In the genomic region with DNA sequence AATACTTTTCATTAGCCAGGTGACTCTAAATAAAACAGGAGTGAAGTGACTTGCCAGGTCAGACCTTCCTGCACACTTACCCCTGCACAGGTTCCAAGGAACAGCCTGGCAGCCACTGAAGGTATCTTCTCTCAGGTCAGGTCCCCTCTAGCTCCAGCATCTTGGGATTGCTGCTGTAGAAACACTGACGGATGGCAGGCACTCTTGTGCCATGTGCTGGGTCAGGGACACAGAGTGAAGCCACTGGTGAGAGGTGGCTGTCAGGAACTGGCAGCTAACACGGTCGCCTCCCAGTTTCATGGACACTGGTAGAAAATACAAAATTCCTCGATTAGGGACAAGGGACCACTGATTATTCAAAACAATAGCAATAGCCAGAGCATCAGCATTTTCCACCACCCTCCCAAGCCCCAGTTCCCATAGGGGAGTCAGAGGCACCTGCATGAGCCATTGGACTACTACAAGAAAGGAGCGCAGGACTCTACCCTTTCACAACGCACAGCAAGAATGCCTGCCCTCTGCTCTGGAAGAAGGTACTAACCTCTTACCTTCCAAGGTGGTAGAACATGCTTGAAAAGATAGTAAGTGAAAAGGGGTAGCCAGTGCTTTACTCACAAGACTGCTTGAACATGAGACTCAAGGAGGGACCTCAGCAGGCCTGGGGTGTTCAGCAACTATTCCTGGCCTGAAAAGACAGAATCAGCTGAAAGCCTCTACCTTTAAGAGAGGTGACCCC, we compare ENCODE assay signal across 13 cellular contexts. TPM values are rescaled to one million over a fixed set of nuclear protein-coding genes. Genes with fewer than 3 reads are reported as not detected.
A peak's percentile ranks its signal among the peaks of the same experiment; 100 is the strongest.
DNase-seq lines count a peak whose midpoint lies in the region; ATAC-seq, FAIRE-seq and TF ChIP-seq lines count a peak whose summit lies in the region.
"Had no signal": no experiment of that assay in that cellular context is flagged by ENCODE, and none has a peak within 500 bp of the region (broad histone marks: within the 10 kb centered on the region; RNA-seq: fewer than 3 reads in every experiment).

No MANE protein-coding gene starts in this region.

- WGBS in H9 (ENCODE audit: extremely low coverage, insufficient read length, low lambda C conversion rate) = no CpG with 5 or more reads among the region's 6 CpGs

- no peak overlapping the region for H2AFZ ChIP-seq in H9 (ENCODE audit: low read length)
- H2AFZ ChIP-seq in keratinocyte (ENCODE audit: control insufficient read depth, low read length) = no peak overlapping the region

- H3K36me3 ChIP-seq in A673 (ENCODE audit: insufficient read depth, low read length, poor library complexity, severe bottlenecking) = peaks cover 38% of the 10 kb centered on the region
- H3K36me3 ChIP-seq in keratinocyte (ENCODE audit: control insufficient read depth in 2 of 2, extremely low read depth in 1 of 2, insufficient read depth in 2 of 2, low read length in 2 of 2) = peaks cover 21 to 38% of the 10 kb centered on the region in 2 experiments
- H3K36me3 ChIP-seq: ovary had no signal

- POLR2A ChIA-PET in A673 (lab: Charles Lee; ENCODE audit: low non-redundant PET) = interaction anchor here (1.2 kb wide), 1 partner anchor 11 kb away, joined by 7 read pairs; no protein-coding TSS in a partner anchor

- peaks cover 38 to 71% (median 40%) of the 10 kb centered on the region in 3 experiments for H3K36me3 Mint-ChIP-seq in H9 (ENCODE audit: insufficient read depth in 1 of 3, low read depth in 3 of 3)
- H3K36me3 Mint-ChIP-seq in activated CD8-positive, alpha-beta memory T cell treated with anti-CD3 and anti-CD28 coated beads, Interleukin-2, amount 10 ng/mL, durations not matched to agents 7 days and 5 days = peaks cover 46% of the 10 kb centered on the region

- H3K4me3 ChIP-seq in A673 (ENCODE audit: low read depth, low read length, poor library complexity, severe bottlenecking) (peak overlapping the region; percentile 74), keratinocyte (ENCODE audit: control insufficient read depth in 2 of 3, extremely low read depth in 1 of 3, insufficient read depth in 2 of 3, low read depth in 1 of 3, low read length in 3 of 3) (peak overlapping the region in 2 of 3 experiments; percentile 77 to 100)
- H3K4me3 ChIP-seq: ovary had no signal

- no peak overlapping the region for H3K56ac ChIP-seq in H9 (ENCODE audit: insufficient read length, low read depth, low read length)

- no peak overlapping the region for H4K5ac ChIP-seq in H9 (ENCODE audit: insufficient read length, low read depth, low read length)

- no peak for DNase-seq in A673 (ENCODE audit: low spot score)
- DNase-seq in H9 = no peak
- DNase-seq in activated CD8-positive, alpha-beta memory T cell treated with anti-CD3 and anti-CD28 coated beads, Interleukin-2, amount 10 ng/mL, durations not matched to agents 7 days and 5 days = peak; percentile 38
- DNase-seq in keratinocyte (ENCODE audit: low read depth, low spot score) = no peak
- no peak for DNase-seq in NK-92 treated with Interleukin-12 subunit alpha and Interleukin-12 subunit beta, amount 100 ng/mL, for 24 hours (lab: John Stamatoyannopoulos, UW)
- DNase-seq in GDM1 (lab: John Stamatoyannopoulos, UW) = no peak
- DNase-seq: activated CD4-positive, alpha-beta T cell treated with anti-CD3 and anti-CD28 coated beads, Interleukin-2, amount 50 U/mL, for 1 hour; COR-L47; cortex of kidney; NCI-H82; ovary had no signal

- no peak overlapping the region for H3K18ac ChIP-seq in H9 (ENCODE audit: insufficient read length, low read depth, low read length)

- CTCF ChIA-PET in A673 (lab: Charles Lee) = no interaction called here
- CTCF ChIA-PET in activated CD8-positive, alpha-beta memory T cell treated with anti-CD3 and anti-CD28 coated beads, Interleukin-2, amount 10 ng/mL, durations not matched to agents 7 days and 5 days (lab: Charles Lee) = interaction anchor here (0.9 to 5.0 kb wide), 5 partner anchors 11 to 152 kb away, joined by 3 to 27 read pairs (median 3); a partner anchor contains a TSS

- H3K27ac ChIP-seq in A673 (ENCODE audit: low read depth, low read length, poor library complexity, severe bottlenecking) (peak overlapping the region; percentile 96), H9 (ENCODE audit: insufficient read length, low read depth, low read length) (no peak overlapping the region), keratinocyte (ENCODE audit: control insufficient read depth, insufficient read depth, low read length) (no peak overlapping the region)
- H3K27ac ChIP-seq: ovary had no signal

- no peak overlapping the region for H4K8ac ChIP-seq in H9 (replicated peaks; ENCODE audit: insufficient read length, low read depth, low read length)

- H3K9ac ChIP-seq in H9 (ENCODE audit: extremely low read depth, insufficient read length, low read length) = peak overlapping the region; percentile 24
- H3K9ac ChIP-seq in keratinocyte (ENCODE audit: control insufficient read depth, extremely low read depth, insufficient read depth, low read length) = peak overlapping the region; percentile 100

- H3K23ac ChIP-seq in H9 (ENCODE audit: insufficient read length, low read depth, low read length) = no peak overlapping the region

- peak overlapping the region; percentile 92 for H3K4me2 ChIP-seq in H9 (ENCODE audit: insufficient read depth, insufficient read length, low read length)
- peak overlapping the region; percentile 99 for H3K4me2 ChIP-seq in keratinocyte (ENCODE audit: control insufficient read depth, extremely low read depth, insufficient read depth, low read depth, low read length)

- no peaks in the 10 kb centered on the region; a peak in 1 of 5 replicates for H3K9me3 Mint-ChIP-seq in H9
- H3K9me3 Mint-ChIP-seq in activated CD8-positive, alpha-beta memory T cell treated with anti-CD3 and anti-CD28 coated beads, Interleukin-2, amount 10 ng/mL, durations not matched to agents 7 days and 5 days (ENCODE audit: low read depth) = no peaks in the 10 kb centered on the region

- peak overlapping the region in 2 of 3 experiments; percentile 68 to 99; a peak in 4 of 7 replicates for H3K27ac Mint-ChIP-seq in H9
- H3K27ac Mint-ChIP-seq in activated CD8-positive, alpha-beta memory T cell treated with anti-CD3 and anti-CD28 coated beads, Interleukin-2, amount 10 ng/mL, durations not matched to agents 7 days and 5 days = peak overlapping the region; percentile 95

- H3K4me3 Mint-ChIP-seq in H9 = peak overlapping the region; percentile 96 to 99
- peak overlapping the region; percentile 98 for H3K4me3 Mint-ChIP-seq in activated CD8-positive, alpha-beta memory T cell treated with anti-CD3 and anti-CD28 coated beads, Interleukin-2, amount 10 ng/mL, durations not matched to agents 7 days and 5 days

- TF ChIP-seq CTCF in A673 (conservative IDR thresholded peaks at IDR 0.05; ENCODE audit: low read depth, low read length) (no peak), H9 (conservative IDR thresholded peaks at IDR 0.05) (no peak), keratinocyte (optimal IDR thresholded peaks at IDR 0.05 in 1 of 3, IDR thresholded peaks at IDR 0.05 in 1 of 3, conservative IDR thresholded peaks at IDR 0.05 in 1 of 3; ENCODE audit: extremely low read depth in 1 of 3, insufficient read depth in 2 of 3, low read length in 3 of 3) (no peak)

- dilution Hi-C loops in keratinocyte (cut with MboI; ENCODE audit: extremely low pct_ligation_motif_present, low sequenced_read_pairs) = no loop called here

- H2AK5ac ChIP-seq in H9 (ENCODE audit: insufficient read length, low read length) = no peak overlapping the region

- no peak overlapping the region for H2BK120ac ChIP-seq in H9 (ENCODE audit: low read depth, low read length, poor library complexity, severe bottlenecking)

- H4K91ac ChIP-seq in H9 (ENCODE audit: insufficient read length, low read depth, low read length) = no peak overlapping the region

- peaks cover 13% of the 10 kb centered on the region; the same call in 1 of the 2 replicates for H3K79me2 ChIP-seq in H9 (ENCODE audit: insufficient read depth, low read length)
- H3K79me2 ChIP-seq in keratinocyte (ENCODE audit: control insufficient read depth, insufficient read depth, low read length) = peaks cover 39% of the 10 kb centered on the region

- H3K9me3 ChIP-seq in A673 (ENCODE audit: low read depth, low read length, poor library complexity, severe bottlenecking) (no peaks in the 10 kb centered on the region), H9 (ENCODE audit: control insufficient read depth, low read depth, low read length) (no peaks in the 10 kb centered on the region), keratinocyte (ENCODE audit: control insufficient read depth, low read depth, low read length) (no peaks in the 10 kb centered on the region)
- H3K9me3 ChIP-seq: ovary had no signal

- no peak for ATAC-seq in activated CD8-positive, alpha-beta memory T cell treated with anti-CD3 and anti-CD28 coated beads, Interleukin-2, amount 10 ng/mL, durations not matched to agents 7 days and 5 days
- no peak for ATAC-seq in HG02973 (IDR thresholded peaks at IDR 0.05; ENCODE audit: unreplicated experiment)
- ATAC-seq in HG03097 (IDR thresholded peaks at IDR 0.05; ENCODE audit: low FRiP score, unreplicated experiment) = no peak

- peaks cover 27 to 33% of the 10 kb centered on the region in 2 experiments for H3K4me1 Mint-ChIP-seq in H9
- peaks cover 79% of the 10 kb centered on the region for H3K4me1 Mint-ChIP-seq in activated CD8-positive, alpha-beta memory T cell treated with anti-CD3 and anti-CD28 coated beads, Interleukin-2, amount 10 ng/mL, durations not matched to agents 7 days and 5 days

- no peak for FAIRE-seq in keratinocyte (lab: Jason Lieb, UNC)

- H4K20me1 ChIP-seq in H9 (ENCODE audit: control insufficient read depth, insufficient read depth, insufficient read length) = no peaks in the 10 kb centered on the region
- peaks cover 20% of the 10 kb centered on the region for H4K20me1 ChIP-seq in keratinocyte (ENCODE audit: control insufficient read depth, extremely low read depth, insufficient read depth, low read length)

- no peak overlapping the region for H2BK15ac ChIP-seq in H9 (ENCODE audit: low read depth, low read length)

- no peak overlapping the region for H3K4ac ChIP-seq in H9 (ENCODE audit: low read depth, low read length)

- intact Hi-C loops in A673 (cut with micrococcal nuclease; ENCODE audit: unreplicated experiment) = loop anchor here (5.0 to 10.0 kb wide), 3 partner anchors 97 to 153 kb away; a partner anchor contains a TSS

- H3K9me1 ChIP-seq in keratinocyte (ENCODE audit: control insufficient read depth, extremely low read depth, insufficient read depth, low read length) = no peaks in the 10 kb centered on the region

- H3K4me1 ChIP-seq in A673 (ENCODE audit: insufficient read depth, low read length, poor library complexity, severe bottlenecking) = peaks cover 32% of the 10 kb centered on the region
- no peaks in the 10 kb centered on the region for H3K4me1 ChIP-seq in H9 (ENCODE audit: insufficient read depth, low read length)
- H3K4me1 ChIP-seq in keratinocyte (ENCODE audit: control insufficient read depth, extremely low read depth, insufficient read depth, low read length) = peaks cover 42% of the 10 kb centered on the region

- H3K79me1 ChIP-seq in H9 (ENCODE audit: insufficient read depth, low read depth, low read length, poor library complexity, severe bottlenecking) = peaks cover 4% of the 10 kb centered on the region

- no peak overlapping the region for H2BK5ac ChIP-seq in H9 (ENCODE audit: insufficient read length, low read length)

- no peak overlapping the region for H2BK12ac ChIP-seq in H9 (ENCODE audit: insufficient read length, low read depth, low read length)

- H2BK20ac ChIP-seq in H9 (ENCODE audit: low read depth, low read length, poor library complexity, severe bottlenecking) = no peak overlapping the region

- no peaks in the 10 kb centered on the region; the same call in 1 of the 2 replicates for H3K27me3 Mint-ChIP-seq in H9 (ENCODE audit: low read depth)
- no peaks in the 10 kb centered on the region for H3K27me3 Mint-ChIP-seq in activated CD8-positive, alpha-beta memory T cell treated with anti-CD3 and anti-CD28 coated beads, Interleukin-2, amount 10 ng/mL, durations not matched to agents 7 days and 5 days

- no peak overlapping the region for H3T11ph ChIP-seq in H9 (ENCODE audit: low read length)

- BruUV-seq in A673 (replicated peaks; lab: Mats Ljungman, UMichigan) = no TSS peak

- no peaks in the 10 kb centered on the region for H3K27me3 ChIP-seq in A673 (replicated peaks; ENCODE audit: insufficient read depth, low read depth, low read length, poor library complexity)
- H3K27me3 ChIP-seq in H9 (ENCODE audit: insufficient read depth, low read length) = no peaks in the 10 kb centered on the region
- no peaks in the 10 kb centered on the region for H3K27me3 ChIP-seq in keratinocyte (ENCODE audit: control insufficient read depth, extremely low read depth, insufficient read depth, low read length)
- H3K27me3 ChIP-seq: ovary had no signal

- H3K14ac ChIP-seq in H9 (ENCODE audit: insufficient read depth, low read length) = no peak overlapping the region

- peaks cover 3% of the 10 kb centered on the region for H3K23me2 ChIP-seq in H9 (ENCODE audit: insufficient read length, low read depth, low read length, poor library complexity, severe bottlenecking)

RNA-seq across cellular contexts. Expression of a gene that starts 5.1 kb away (rescaled TPM):
- total RNA-seq in A673 (2021) (0.17 and 0.20 TPM in 2 replicates), H9 (2021) (0.55 and 0.57 TPM in 2 replicates)
- 100 to 1,000 TPM; 502 to 567 TPM for total RNA-seq in activated CD8-positive, alpha-beta memory T cell treated with anti-CD3 and anti-CD28 coated beads, Interleukin-2, amount 10 ng/mL, durations not matched to agents 7 days and 5 days
- 0.02 to 0.13 TPM (median 0.03 TPM) in 3 replicates for polyA plus RNA-seq in keratinocyte
- 0.20 TPM for polyA plus RNA-seq in keratinocyte (2011; ENCODE audit: low read depth)
- polyA plus RNA-seq in keratinocyte (2011; cell fraction: cytosol; rRNA removed) = not detected in 2 replicates
- polyA plus RNA-seq in keratinocyte (2011; cell fraction: nucleus; rRNA removed) = 0.09 and 0.12 TPM in 2 replicates
- polyA plus RNA-seq in keratinocyte (2012; ENCODE audit: low replicate concordance) = 0.03 and 0.14 TPM in 2 replicates
- polyA minus RNA-seq in keratinocyte = 0.13 to 0.26 TPM in 2 of 3 replicates, not detected in the other
- polyA minus RNA-seq in keratinocyte (2011; cell fraction: cytosol; rRNA and poly(A)+ RNA removed) = 1.2 TPM
- 0.54 and 0.63 TPM in 2 replicates for polyA minus RNA-seq in keratinocyte (2011; cell fraction: nucleus; rRNA and poly(A)+ RNA removed)

RNA-seq across cellular contexts. Expression of a gene that starts 16.1 kb away (rescaled TPM):
- total RNA-seq in A673 (2021) = 35.2 and 36.0 TPM in 2 replicates
- 30.4 and 30.5 TPM in 2 replicates for total RNA-seq in H9 (2021)
- 100 to 1,000 TPM in 1 of 2 experiments, 10 to 100 TPM in 1; 87.5 to 113 TPM for total RNA-seq in activated CD8-positive, alpha-beta memory T cell treated with anti-CD3 and anti-CD28 coated beads, Interleukin-2, amount 10 ng/mL, durations not matched to agents 7 days and 5 days
- polyA plus RNA-seq in keratinocyte = 44.8 to 70.0 TPM (median 57.5 TPM) in 3 replicates
- 31.5 TPM for polyA plus RNA-seq in keratinocyte (2011; ENCODE audit: low read depth)
- 58.8 and 93.0 TPM in 2 replicates for polyA plus RNA-seq in keratinocyte (2011; cell fraction: cytosol; rRNA removed)
- polyA plus RNA-seq in keratinocyte (2011; cell fraction: nucleus; rRNA removed) = 62.5 and 88.4 TPM in 2 replicates
- polyA plus RNA-seq in keratinocyte (2012; ENCODE audit: low replicate concordance) = 31.8 and 69.4 TPM in 2 replicates
- polyA minus RNA-seq in keratinocyte = 60.1 to 222 TPM (median 81.8 TPM) in 3 replicates
- polyA minus RNA-seq in keratinocyte (2011; cell fraction: cytosol; rRNA and poly(A)+ RNA removed) = 93.0 TPM
- polyA minus RNA-seq in keratinocyte (2011; cell fraction: nucleus; rRNA and poly(A)+ RNA removed) = 33.3 and 46.5 TPM in 2 replicates

Comparison
In these comparisons a context has a peak if more than half of its experiments do, and no peak if none do; other contexts are left out.
1. RNA of a gene that starts 5.1 kb away (total RNA-seq): 502 to 567 TPM in activated CD8-positive, alpha-beta memory T cell treated with anti-CD3 and anti-CD28 coated beads, Interleukin-2, amount 10 ng/mL, durations not matched to agents 7 days and 5 days; 0.55 to 0.57 TPM in H9 and 0.17 to 0.20 TPM in A673; every median in the first group is over 100 times any median in the second.